2 cellular contexts compared by ENCODE assay signal in the genomic region with DNA sequence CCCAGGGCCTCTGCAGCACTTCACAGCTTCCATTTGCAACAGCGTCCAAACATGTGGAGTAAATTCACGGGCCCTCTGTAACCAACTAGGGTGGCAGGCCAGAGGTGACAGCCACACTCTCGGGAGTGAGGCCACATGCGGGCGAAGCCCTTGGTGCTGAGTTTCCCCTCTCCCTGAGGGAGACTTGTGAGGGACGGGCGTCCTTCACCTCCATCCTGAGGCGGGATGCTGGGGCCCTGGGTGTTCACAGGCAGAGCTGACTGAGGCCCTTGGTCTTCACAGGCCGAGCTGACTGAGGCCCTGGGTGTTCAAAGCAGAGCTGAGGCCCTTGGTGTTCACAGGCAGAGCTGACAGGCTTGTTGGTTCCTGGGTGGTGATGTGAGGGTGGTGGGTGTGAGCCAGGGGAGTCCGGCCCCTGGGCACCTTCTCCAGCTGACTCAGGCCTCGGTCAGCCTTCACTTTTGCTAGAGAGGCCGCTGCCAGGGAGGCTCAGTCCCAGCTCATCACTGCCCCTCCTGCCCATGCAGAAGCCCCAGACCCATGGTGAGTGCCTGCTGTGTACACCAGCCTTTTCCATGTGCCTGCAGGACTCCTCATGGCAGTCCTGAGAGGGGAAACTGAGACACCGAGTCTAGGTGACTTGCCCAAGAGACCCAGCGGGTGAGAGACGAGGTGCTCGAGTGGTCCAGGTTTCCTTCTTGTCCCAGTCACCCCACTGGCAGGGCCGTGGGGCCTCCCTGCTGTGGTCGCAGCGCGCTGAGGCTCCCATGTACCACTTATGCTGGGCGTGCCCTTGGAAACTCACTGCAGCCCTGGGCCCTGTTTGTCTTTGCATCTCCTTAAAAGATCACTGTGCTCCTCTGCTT.
TF ChIP-seq lines count a peak whose summit lies in the region.

No MANE protein-coding gene starts in this region.

TF ChIP-seq in GM12891, 5 proteins besides CTCF, POLR2A, EP300 and RAD21:
- no peak for TF ChIP-seq TAF1 (IDR thresholded peaks at IDR 0.05; ENCODE audit: low read depth, low read length)
- TF ChIP-seq POU2F2 (IDR thresholded peaks at IDR 0.05; ENCODE audit: low read depth, low read length) = no peak
- no peak for TF ChIP-seq POLR2AphosphoS5 (IDR thresholded peaks at IDR 0.05; ENCODE audit: low read depth, low read length)
- TF ChIP-seq SPI1 (IDR thresholded peaks at IDR 0.05; ENCODE audit: low read depth, low read length) = no peak
- TF ChIP-seq PAX5 (IDR thresholded peaks at IDR 0.05; ENCODE audit: insufficient read depth, low read length, severe bottlenecking) = no peak

TF ChIP-seq in IMR-90, 13 proteins besides CTCF, POLR2A, EP300 and RAD21:
- TF ChIP-seq CHD1 (IDR thresholded peaks at IDR 0.05; ENCODE audit: low read depth, low read length) = no peak
- no peak for TF ChIP-seq BHLHE40 (IDR thresholded peaks at IDR 0.05; ENCODE audit: low read depth, low read length)
- no peak for TF ChIP-seq RFX5 (IDR thresholded peaks at IDR 0.05; ENCODE audit: low read depth, low read length)
- no peak for TF ChIP-seq RCOR1 (IDR thresholded peaks at IDR 0.05; ENCODE audit: insufficient replicate concordance, low read length)
- TF ChIP-seq, protein P1, sequence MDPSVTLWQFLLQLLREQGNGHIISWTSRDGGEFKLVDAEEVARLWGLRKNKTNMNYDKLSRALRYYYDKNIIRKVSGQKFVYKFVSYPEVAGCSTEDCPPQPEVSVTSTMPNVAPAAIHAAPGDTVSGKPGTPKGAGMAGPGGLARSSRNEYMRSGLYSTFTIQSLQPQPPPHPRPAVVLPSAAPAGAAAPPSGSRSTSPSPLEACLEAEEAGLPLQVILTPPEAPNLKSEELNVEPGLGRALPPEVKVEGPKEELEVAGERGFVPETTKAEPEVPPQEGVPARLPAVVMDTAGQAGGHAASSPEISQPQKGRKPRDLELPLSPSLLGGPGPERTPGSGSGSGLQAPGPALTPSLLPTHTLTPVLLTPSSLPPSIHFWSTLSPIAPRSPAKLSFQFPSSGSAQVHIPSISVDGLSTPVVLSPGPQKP (IDR thresholded peaks at IDR 0.05; ENCODE audit: borderline replicate concordance, low read depth, low read length) = no peak
- TF ChIP-seq MAFK (IDR thresholded peaks at IDR 0.05; ENCODE audit: low read depth, low read length) = no peak
- TF ChIP-seq MAZ (IDR thresholded peaks at IDR 0.05; ENCODE audit: borderline replicate concordance, low read depth, low read length) = no peak
- no peak for TF ChIP-seq SMC3 (IDR thresholded peaks at IDR 0.05; ENCODE audit: low read depth, low read length)
- no peak for TF ChIP-seq CEBPB (IDR thresholded peaks at IDR 0.05; ENCODE audit: low read depth, low read length)
- TF ChIP-seq, protein P2, sequence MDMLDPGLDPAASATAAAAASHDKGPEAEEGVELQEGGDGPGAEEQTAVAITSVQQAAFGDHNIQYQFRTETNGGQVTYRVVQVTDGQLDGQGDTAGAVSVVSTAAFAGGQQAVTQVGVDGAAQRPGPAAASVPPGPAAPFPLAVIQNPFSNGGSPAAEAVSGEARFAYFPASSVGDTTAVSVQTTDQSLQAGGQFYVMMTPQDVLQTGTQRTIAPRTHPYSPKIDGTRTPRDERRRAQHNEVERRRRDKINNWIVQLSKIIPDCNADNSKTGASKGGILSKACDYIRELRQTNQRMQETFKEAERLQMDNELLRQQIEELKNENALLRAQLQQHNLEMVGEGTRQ (IDR thresholded peaks at IDR 0.05; ENCODE audit: low read depth, low read length) = no peak
- no peak for TF ChIP-seq MXI1 (IDR thresholded peaks at IDR 0.05; ENCODE audit: borderline replicate concordance, low read depth, low read length)
- no peak for TF ChIP-seq FOS (IDR thresholded peaks at IDR 0.05; ENCODE audit: low read depth, low read length)
- no peak for TF ChIP-seq NFE2L2 (IDR thresholded peaks at IDR 0.05; ENCODE audit: low read depth, low read length)
